8 cellular contexts compared by ENCODE assay signal in genomic region chr22:20531404-20532181, GRCh38. TPM values are rescaled to one million over a fixed set of nuclear protein-coding genes. Genes with fewer than 3 reads are reported as not detected.
DNase-seq lines count a peak whose midpoint lies in the region; ATAC-seq and TF ChIP-seq lines count a peak whose summit lies in the region.

No MANE protein-coding gene starts in this region.

- CTCF ChIA-PET in CD4-positive, alpha-beta memory T cell (lab: Charles Lee; ENCODE audit: partially characterized antibody) = no interaction called here

- H3K4me3 Mint-ChIP-seq in CD4-positive, alpha-beta memory T cell = peak overlapping the region in 4 of 8 donors; percentile 23 to 78 (median 38)

- ATAC-seq in upper lobe of left lung (ENCODE audit: low FRiP score in 2 of 2) (peak; percentile 85 to 94), HG02970 (IDR thresholded peaks at IDR 0.05; ENCODE audit: low FRiP score, unreplicated experiment) (no peak), HG03135 (IDR thresholded peaks at IDR 0.05; ENCODE audit: unreplicated experiment) (no peak)

- H3K4me1 Mint-ChIP-seq in CD4-positive, alpha-beta memory T cell = peaks cover 50 to 82% (median 59%) of the 10 kb centered on the region in 4 donors

- no peak overlapping the region for H3K4me3 ChIP-seq in CD4-positive, alpha-beta memory T cell (ENCODE audit: low read length in 2 of 2)
- H3K4me3 ChIP-seq in MG63 (no peak overlapping the region), coronary artery (peak overlapping the region; percentile 33), upper lobe of left lung (no peak overlapping the region)

- POLR2A ChIA-PET in CD4-positive, alpha-beta memory T cell (lab: Charles Lee; ENCODE audit: partially characterized antibody) = interaction anchor here (1.1 to 2.1 kb wide), 5 partner anchors 21 to 36 kb away, joined by 3 to 14 read pairs (median 3); no protein-coding TSS in a partner anchor

- intact Hi-C loops in CD4-positive, alpha-beta memory T cell (cut with micrococcal nuclease) = no loop called here

- no peak for TF ChIP-seq CTCF in coronary artery (IDR thresholded peaks at IDR 0.05)
- TF ChIP-seq CTCF in upper lobe of left lung (IDR thresholded peaks at IDR 0.05) = no peak
- no peak for TF ChIP-seq CTCF in GM13976 (IDR thresholded peaks at IDR 0.05; ENCODE audit: borderline replicate concordance, control extremely low read depth, extremely low read depth, insufficient read depth, missing control alignments)

- TF ChIP-seq EP300 in upper lobe of left lung (IDR thresholded peaks at IDR 0.05) = no peak

- DNase-seq in CD4-positive, alpha-beta memory T cell = no peak
- DNase-seq in MG63 = peak; percentile 94
- DNase-seq in coronary artery (ENCODE audit: low spot score) = peak; percentile 85
- DNase-seq in lung microvascular endothelial cell (ENCODE audit: low read depth in 2 of 2) = peak; percentile 62 to 84
- DNase-seq in upper lobe of left lung = peak; percentile 52 to 86
- no peak for DNase-seq in GM13976 (ENCODE audit: low spot score)

- peaks cover 64% of the 10 kb centered on the region for H3K4me1 ChIP-seq in CD4-positive, alpha-beta memory T cell (ENCODE audit: insufficient read depth, low read length)
- H3K4me1 ChIP-seq in upper lobe of left lung = peaks cover 47 to 58% (median 55%) of the 10 kb centered on the region in 4 donors

- peak overlapping the region in 6 of 7 donors; percentile 41 to 90 (median 82) for H3K27ac Mint-ChIP-seq in CD4-positive, alpha-beta memory T cell

- no peaks in the 10 kb centered on the region for H3K27me3 ChIP-seq in CD4-positive, alpha-beta memory T cell (ENCODE audit: insufficient read depth, low read length)
- H3K27me3 ChIP-seq in MG63 = no peaks in the 10 kb centered on the region
- no peaks in the 10 kb centered on the region for H3K27me3 ChIP-seq in upper lobe of left lung

- H3K36me3 Mint-ChIP-seq in CD4-positive, alpha-beta memory T cell = peaks cover 25 to 53% of the 10 kb centered on the region in 2 donors

- in situ Hi-C loops in GM13976 (cut with MboI; ENCODE audit: low sequenced_read_pairs, unreplicated experiment) = no loop called here

- H3K9me3 Mint-ChIP-seq in CD4-positive, alpha-beta memory T cell = no peaks in the 10 kb centered on the region

- peak overlapping the region; percentile 23 for H3K27ac ChIP-seq in CD4-positive, alpha-beta memory T cell (ENCODE audit: low read depth, low read length)
- H3K27ac ChIP-seq in coronary artery (peak overlapping the region; percentile 84 to 94), upper lobe of left lung (peak overlapping the region; percentile 62 to 82 (median 78))

- H3K36me3 ChIP-seq in CD4-positive, alpha-beta memory T cell (ENCODE audit: insufficient read depth, low read length) = peaks cover 49% of the 10 kb centered on the region
- H3K36me3 ChIP-seq in MG63 = peaks cover 49% of the 10 kb centered on the region
- H3K36me3 ChIP-seq in upper lobe of left lung = peaks cover 0 to 26% (median 10%) of the 10 kb centered on the region in 4 donors

- WGBS in upper lobe of left lung, 2 donors = 24 to 58% methylated on average over 9 to 15 of the region's 15 CpGs

- H3K27me3 Mint-ChIP-seq in CD4-positive, alpha-beta memory T cell = no peaks in the 10 kb centered on the region

- H3K9me3 ChIP-seq in CD4-positive, alpha-beta memory T cell (ENCODE audit: control insufficient read depth in 1 of 2, low read length in 2 of 2) = no peaks in the 10 kb centered on the region
- no peaks in the 10 kb centered on the region for H3K9me3 ChIP-seq in MG63
- no peaks in the 10 kb centered on the region for H3K9me3 ChIP-seq in upper lobe of left lung

- TF ChIP-seq POLR2A in upper lobe of left lung (IDR thresholded peaks at IDR 0.05) = peak in 1 of 4 donors; percentile 6

RNA-seq across cellular contexts. Expression of gene MED15, which starts 24.2 kb away (rescaled TPM):
- total RNA-seq in CD4-positive, alpha-beta memory T cell = 100 to 1,000 TPM; 225 to 237 TPM
- polyA plus RNA-seq in CD4-positive, alpha-beta memory T cell = 10 to 100 TPM; 15.6 to 86.8 TPM
- total RNA-seq in MG63 (2014; rRNA removed; shearing (Covaris generic); ENCODE audit: low replicate concordance) = 17.2 and 34.0 TPM in 2 replicates
- 16.1 and 18.5 TPM in 2 replicates for total RNA-seq in lung microvascular endothelial cell
- 100 to 1,000 TPM in 4 of 6 donors, 10 to 100 TPM in 2; 64.2 to 170 (median 123) TPM for total RNA-seq in upper lobe of left lung

RNA-seq across cellular contexts. Expression of gene KLHL22, which starts 36.0 kb away (rescaled TPM):
- 10 to 100 TPM; 60.2 to 63.1 TPM for total RNA-seq in CD4-positive, alpha-beta memory T cell
- 10 to 100 TPM; 19.4 to 23.9 TPM for polyA plus RNA-seq in CD4-positive, alpha-beta memory T cell
- total RNA-seq in MG63 (2014; rRNA removed; shearing (Covaris generic); ENCODE audit: low replicate concordance) = 29.1 and 36.0 TPM in 2 replicates
- total RNA-seq in lung microvascular endothelial cell (13.1 and 13.7 TPM in 2 replicates), upper lobe of left lung (10 to 100 TPM; 17.5 to 48.2 (median 22.7) TPM)

Comparison
In these comparisons a context has a peak if more than half of its experiments do, and no peak if none do; other contexts are left out.
1. DNase-seq: peak in MG63 (single experiment), coronary artery (single experiment), lung microvascular endothelial cell (2 of 2) and upper lobe of left lung (2 of 2); none in CD4-positive, alpha-beta memory T cell (0 of 5) and GM13976 (single experiment).
2. H3K27ac ChIP-seq: peak in every context shown above with its lines; median percentile 89 in coronary artery; 78 in upper lobe of left lung; 23 in CD4-positive, alpha-beta memory T cell.
3. ATAC-seq: peak in upper lobe of left lung (2 of 2); none in HG02970 (single experiment) and HG03135 (single experiment).